In the genomic region with DNA sequence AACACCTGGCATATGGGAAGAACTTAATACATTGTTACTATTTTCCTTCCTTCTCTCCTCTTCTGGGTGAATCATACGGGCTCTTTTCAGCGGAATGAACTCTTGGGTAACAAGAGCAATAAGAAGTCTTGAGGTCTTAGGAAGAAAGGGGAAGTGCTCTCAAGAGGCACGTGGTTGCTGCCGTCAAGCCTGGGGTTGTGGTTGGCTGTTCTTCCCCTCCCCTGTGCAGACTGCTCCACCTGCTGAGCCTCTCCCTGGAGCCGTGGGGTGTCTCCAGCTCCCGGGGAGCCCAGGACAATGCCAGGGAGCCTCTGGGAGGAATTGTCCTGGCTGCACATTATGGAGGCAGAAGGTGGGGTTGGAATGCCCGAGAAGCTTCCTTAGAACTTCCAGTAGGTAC, we compare ENCODE assay signal across 8 cellular contexts. TPM values are rescaled to one million over a fixed set of nuclear protein-coding genes. Genes with fewer than 3 reads are reported as not detected.
DNase-seq lines count a peak whose midpoint lies in the region; ATAC-seq and TF ChIP-seq lines count a peak whose summit lies in the region.

No MANE protein-coding gene starts in this region.

- peak; percentile 88 for DNase-seq in Right ventricle myocardium inferior (ENCODE audit: missing footprints)
- no peak for DNase-seq in right atrium auricular region (ENCODE audit: low spot score)
- peak in 3 of 5 experiments; percentile 15 to 81 (median 69) for DNase-seq in T-helper 2 cell
- DNase-seq in left ventricle myocardium superior = peak; percentile 61
- no peak for DNase-seq in progenitor cell of endocrine pancreas (ENCODE audit: low spot score, unreplicated experiment)
- DNase-seq in NCI-H128 (lab: John Stamatoyannopoulos, UW; ENCODE audit: unreplicated experiment) = no peak
- no peak for DNase-seq in COLO668 (lab: John Stamatoyannopoulos, UW; ENCODE audit: unreplicated experiment)

- H3K27me3 ChIP-seq in right atrium auricular region = no peaks in the 10 kb centered on the region

- H3K27ac ChIP-seq in right atrium auricular region = no peak overlapping the region

- no peak overlapping the region for H3K4me3 Mint-ChIP-seq in progenitor cell of endocrine pancreas (ENCODE audit: low read depth)

- intact Hi-C loops in Right ventricle myocardium inferior (cut with DNase I) = no loop called here
- intact Hi-C loops in left ventricle myocardium superior (cut with micrococcal nuclease) = no loop called here

- ATAC-seq in Right ventricle myocardium inferior (peak; percentile 63), HG03103 (IDR thresholded peaks at IDR 0.05; ENCODE audit: low read depth, unreplicated experiment) (peak; percentile 95), left ventricle myocardium superior (peak; percentile 63)

- no peaks in the 10 kb centered on the region for H3K9me3 Mint-ChIP-seq in progenitor cell of endocrine pancreas (ENCODE audit: low read depth)

- peaks cover 36% of the 10 kb centered on the region for H3K27me3 Mint-ChIP-seq in progenitor cell of endocrine pancreas

- TF ChIP-seq CTCF in right atrium auricular region (IDR thresholded peaks at IDR 0.05) (no peak), progenitor cell of endocrine pancreas (IDR thresholded peaks at IDR 0.05; ENCODE audit: unreplicated experiment) (no peak)

- H3K4me1 Mint-ChIP-seq in progenitor cell of endocrine pancreas (ENCODE audit: low read depth) = peaks cover 8% of the 10 kb centered on the region

- no peak overlapping the region for H3K27ac Mint-ChIP-seq in progenitor cell of endocrine pancreas

- no peaks in the 10 kb centered on the region for H3K4me1 ChIP-seq in right atrium auricular region

- no peaks in the 10 kb centered on the region for H3K36me3 Mint-ChIP-seq in progenitor cell of endocrine pancreas (ENCODE audit: insufficient read depth)

- H3K4me3 ChIP-seq in right atrium auricular region = no peak overlapping the region

- no peaks in the 10 kb centered on the region for H3K9me3 ChIP-seq in right atrium auricular region

- H3K36me3 ChIP-seq in right atrium auricular region = no peaks in the 10 kb centered on the region

RNA-seq across cellular contexts. Expression of a gene that starts 19.4 kb away (rescaled TPM):
- total RNA-seq in Right ventricle myocardium inferior (38.0 TPM), right atrium auricular region (1 to 10 TPM; 2.0 to 6.6 TPM), left ventricle myocardium superior (43.9 TPM), progenitor cell of endocrine pancreas (0.86 and 0.98 TPM in 2 replicates)

Comparison
In these comparisons a context has a peak if more than half of its experiments do, and no peak if none do; other contexts are left out.
1. DNase-seq: peak in Right ventricle myocardium inferior (single experiment), T-helper 2 cell (3 of 5) and left ventricle myocardium superior (single experiment); none in right atrium auricular region (single experiment), progenitor cell of endocrine pancreas (single experiment), NCI-H128 (single experiment) and COLO668 (single experiment).
2. Peak in every context shown above with its lines, with median percentiles within 50 percentile points of each other: ATAC-seq.